1 cellular context compared by ENCODE assay signal in the genomic region with DNA sequence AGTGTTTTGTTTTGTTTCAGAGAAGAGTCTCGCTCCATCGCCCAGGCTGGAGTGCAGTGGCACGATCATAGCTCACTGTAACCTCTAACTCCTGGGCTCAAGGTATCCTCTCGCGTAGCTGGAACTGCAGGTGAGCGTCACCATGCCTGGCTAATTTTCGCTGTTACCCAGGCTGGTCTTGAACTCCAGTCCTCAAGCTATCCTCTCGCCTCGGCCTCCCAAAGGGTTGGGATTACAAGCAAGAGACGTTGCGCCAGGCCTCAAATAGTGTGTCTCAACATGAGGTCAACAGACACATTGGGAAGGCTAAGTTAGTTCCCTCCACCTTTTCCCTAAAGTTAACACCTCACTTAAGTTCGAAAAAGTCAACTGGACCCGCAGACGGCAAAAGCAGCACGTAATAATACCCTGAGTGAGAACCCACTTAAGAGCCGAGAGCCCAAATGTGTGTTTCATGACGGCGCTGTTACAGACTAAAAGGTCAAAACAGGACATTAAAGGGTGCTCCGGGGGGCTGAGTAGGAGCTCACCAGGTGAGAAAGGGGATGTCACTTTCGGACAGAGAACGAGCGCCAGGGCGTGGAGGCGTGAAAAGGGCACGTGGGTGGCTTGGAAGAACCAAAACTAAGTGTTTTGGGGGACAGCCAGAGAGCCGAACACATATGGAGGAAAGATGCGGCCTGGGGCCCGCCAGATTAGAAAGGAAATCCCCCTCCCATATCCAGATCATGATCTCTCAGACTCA.
A peak's percentile ranks its signal among the peaks of the same experiment; 100 is the strongest.
TF ChIP-seq lines count a peak whose summit lies in the region.

No MANE protein-coding gene starts in this region.

TF ChIP-seq in HepG2, 621 proteins besides CTCF, POLR2A, EP300 and RAD21 (continued from another document and continues in another):
- TF ChIP-seq THAP7 (CRISPR knock-in tag; IDR thresholded peaks at IDR 0.05) (no peak), MTF2 (CRISPR knock-in tag; IDR thresholded peaks at IDR 0.05; ENCODE audit: borderline replicate concordance) (no peak), ZFP62 (CRISPR knock-in tag; IDR thresholded peaks at IDR 0.05) (no peak), TBX3 (IDR thresholded peaks at IDR 0.05; ENCODE audit: borderline replicate concordance) (no peak), SYNCRIP (IDR thresholded peaks at IDR 0.05; ENCODE audit: insufficient read depth, low read depth, low read length) (no peak), ZBTB37 (CRISPR knock-in tag; IDR thresholded peaks at IDR 0.05) (no peak), SRSF1 (optimal IDR thresholded peaks at IDR 0.05; ENCODE audit: low read depth, low read length) (no peak), ZBTB42 (CRISPR knock-in tag; IDR thresholded peaks at IDR 0.05) (no peak), SP2 (CRISPR knock-in tag; IDR thresholded peaks at IDR 0.05) (no peak), SMC3 (IDR thresholded peaks at IDR 0.05; ENCODE audit: low read length) (no peak), ZNF747 (CRISPR knock-in tag; IDR thresholded peaks at IDR 0.05; ENCODE audit: borderline replicate concordance) (no peak), ZNF709 (CRISPR knock-in tag; IDR thresholded peaks at IDR 0.05) (no peak), ZC3H13 (CRISPR knock-in tag; IDR thresholded peaks at IDR 0.05) (no peak; the same call in 1 of the 2 replicates), TP53 (CRISPR knock-in tag; conservative IDR thresholded peaks at IDR 0.05) (no peak), ZNF784 (CRISPR knock-in tag; IDR thresholded peaks at IDR 0.05; ENCODE audit: borderline replicate concordance) (no peak), SMAD1 (CRISPR knock-in tag; IDR thresholded peaks at IDR 0.05; ENCODE audit: borderline replicate concordance, low read depth) (0 out of 2 replicates have a peak, but pooled peaks have one; percentile 17), ZNF780A (CRISPR knock-in tag; IDR thresholded peaks at IDR 0.05) (peak; percentile 12; the same call in 1 of the 2 replicates), HDAC2 (CRISPR knock-in tag; IDR thresholded peaks at IDR 0.05) (0 out of 2 replicates have a peak, but pooled peaks have one; percentile 8), ZNF292 (CRISPR knock-in tag; IDR thresholded peaks at IDR 0.05; ENCODE audit: borderline replicate concordance, low read depth) (peak; percentile 34; the same call in 1 of the 2 replicates), ZEB1 (IDR thresholded peaks at IDR 0.05; ENCODE audit: insufficient replicate concordance, low read depth) (no peak), ZNF230 (CRISPR knock-in tag; IDR thresholded peaks at IDR 0.05) (no peak), TCF7 (IDR thresholded peaks at IDR 0.05; ENCODE audit: low read depth) (no peak), MEF2D (CRISPR knock-in tag; IDR thresholded peaks at IDR 0.05) (no peak), ZNF30 (CRISPR knock-in tag; IDR thresholded peaks at IDR 0.05) (0 out of 2 replicates have a peak, but pooled peaks have one; percentile 63), MAFG (CRISPR knock-in tag; IDR thresholded peaks at IDR 0.05) (no peak), PHF5A (CRISPR knock-in tag; IDR thresholded peaks at IDR 0.05; ENCODE audit: low read depth, unreplicated experiment) (no peak), TOPORS (CRISPR knock-in tag; IDR thresholded peaks at IDR 0.05) (no peak), DPF2 (CRISPR knock-in tag; IDR thresholded peaks at IDR 0.05; ENCODE audit: borderline replicate concordance, low read depth) (no peak), ZNF660 (CRISPR knock-in tag; IDR thresholded peaks at IDR 0.05; ENCODE audit: borderline replicate concordance, low read depth) (0 out of 2 replicates have a peak, but pooled peaks have one; percentile 27), ZNF839 (CRISPR knock-in tag; IDR thresholded peaks at IDR 0.05; ENCODE audit: borderline replicate concordance) (no peak; the same call in 1 of the 2 replicates), HOXA7 (CRISPR knock-in tag; IDR thresholded peaks at IDR 0.05) (no peak), ZNF547 (CRISPR knock-in tag; IDR thresholded peaks at IDR 0.05) (no peak), CENPX (CRISPR knock-in tag; IDR thresholded peaks at IDR 0.05) (no peak), ZNF263 (CRISPR knock-in tag; IDR thresholded peaks at IDR 0.05) (peak; percentile 16; the same call in 1 of the 2 replicates), SNAPC2 (CRISPR knock-in tag; IDR thresholded peaks at IDR 0.05) (no peak), MXI1 (IDR thresholded peaks at IDR 0.05; ENCODE audit: borderline replicate concordance, low read depth, low read length) (no peak), NCOR1 (IDR thresholded peaks at IDR 0.05; ENCODE audit: borderline replicate concordance, low read length) (no peak), MEIS2 (CRISPR knock-in tag; IDR thresholded peaks at IDR 0.05) (peak; percentile 41; the same call in 1 of the 2 replicates), ZNF652 (CRISPR knock-in tag; IDR thresholded peaks at IDR 0.05; ENCODE audit: borderline replicate concordance, low read depth) (peak; percentile 51; the same call in 1 of the 2 replicates), ZNF160 (CRISPR knock-in tag; IDR thresholded peaks at IDR 0.05) (no peak), BRCA1 (CRISPR knock-in tag; IDR thresholded peaks at IDR 0.05) (0 out of 2 replicates have a peak, but pooled peaks have one; percentile 21), NFATC3 (CRISPR knock-in tag; IDR thresholded peaks at IDR 0.05) (no peak), TBX2 (CRISPR knock-in tag; IDR thresholded peaks at IDR 0.05; ENCODE audit: borderline replicate concordance) (no peak), MAZ (IDR thresholded peaks at IDR 0.05; ENCODE audit: borderline replicate concordance, low read depth, low read length) (no peak), MAZ (CRISPR knock-in tag; IDR thresholded peaks at IDR 0.05; ENCODE audit: low read depth) (no peak), ZSCAN31 (CRISPR knock-in tag; IDR thresholded peaks at IDR 0.05; ENCODE audit: low read depth) (no peak), CHD4 (IDR thresholded peaks at IDR 0.05; ENCODE audit: borderline replicate concordance, low read length) (0 out of 2 replicates have a peak, but pooled peaks have one; percentile 66), ZMYM3 (CRISPR knock-in tag; IDR thresholded peaks at IDR 0.05) (0 out of 2 replicates have a peak, but pooled peaks have one; percentile 27), PLRG1 (conservative IDR thresholded peaks at IDR 0.05) (no peak), PATZ1 (CRISPR knock-in tag; IDR thresholded peaks at IDR 0.05) (no peak), MYNN (CRISPR knock-in tag; IDR thresholded peaks at IDR 0.05; ENCODE audit: low read depth) (no peak), ATF7 (IDR thresholded peaks at IDR 0.05) (no peak), ATF7 (CRISPR knock-in tag; IDR thresholded peaks at IDR 0.05) (no peak), ETV6 (CRISPR knock-in tag; conservative IDR thresholded peaks at IDR 0.05) (no peak; the same call in 1 of the 2 replicates), ZNF564 (CRISPR knock-in tag; IDR thresholded peaks at IDR 0.05) (no peak), JDP2 (CRISPR knock-in tag; IDR thresholded peaks at IDR 0.05; ENCODE audit: borderline replicate concordance) (peak; percentile 4; the same call in 1 of the 2 replicates), ZMAT3 (CRISPR knock-in tag; conservative IDR thresholded peaks at IDR 0.05) (no peak), DMAP1 (CRISPR knock-in tag; IDR thresholded peaks at IDR 0.05) (no peak), GTF3A (CRISPR knock-in tag; conservative IDR thresholded peaks at IDR 0.05) (no peak), GLMP (CRISPR knock-in tag; IDR thresholded peaks at IDR 0.05; ENCODE audit: borderline replicate concordance) (no peak), TSC22D2 (CRISPR knock-in tag; IDR thresholded peaks at IDR 0.05; ENCODE audit: borderline replicate concordance) (no peak; the same call in 1 of the 2 replicates), MYC (CRISPR knock-in tag; IDR thresholded peaks at IDR 0.05; ENCODE audit: borderline replicate concordance) (peak; percentile 11), ZFP41 (CRISPR knock-in tag; IDR thresholded peaks at IDR 0.05; ENCODE audit: borderline replicate concordance) (no peak), ZBTB38 (CRISPR knock-in tag; IDR thresholded peaks at IDR 0.05) (peak; percentile 97)
- TF ChIP-seq, protein P1, sequence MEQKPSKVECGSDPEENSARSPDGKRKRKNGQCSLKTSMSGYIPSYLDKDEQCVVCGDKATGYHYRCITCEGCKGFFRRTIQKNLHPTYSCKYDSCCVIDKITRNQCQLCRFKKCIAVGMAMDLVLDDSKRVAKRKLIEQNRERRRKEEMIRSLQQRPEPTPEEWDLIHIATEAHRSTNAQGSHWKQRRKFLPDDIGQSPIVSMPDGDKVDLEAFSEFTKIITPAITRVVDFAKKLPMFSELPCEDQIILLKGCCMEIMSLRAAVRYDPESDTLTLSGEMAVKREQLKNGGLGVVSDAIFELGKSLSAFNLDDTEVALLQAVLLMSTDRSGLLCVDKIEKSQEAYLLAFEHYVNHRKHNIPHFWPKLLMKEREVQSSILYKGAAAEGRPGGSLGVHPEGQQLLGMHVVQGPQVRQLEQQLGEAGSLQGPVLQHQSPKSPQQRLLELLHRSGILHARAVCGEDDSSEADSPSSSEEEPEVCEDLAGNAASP (CRISPR knock-in tag; IDR thresholded peaks at IDR 0.05; ENCODE audit: borderline replicate concordance): no peak
- TF ChIP-seq, protein P2, sequence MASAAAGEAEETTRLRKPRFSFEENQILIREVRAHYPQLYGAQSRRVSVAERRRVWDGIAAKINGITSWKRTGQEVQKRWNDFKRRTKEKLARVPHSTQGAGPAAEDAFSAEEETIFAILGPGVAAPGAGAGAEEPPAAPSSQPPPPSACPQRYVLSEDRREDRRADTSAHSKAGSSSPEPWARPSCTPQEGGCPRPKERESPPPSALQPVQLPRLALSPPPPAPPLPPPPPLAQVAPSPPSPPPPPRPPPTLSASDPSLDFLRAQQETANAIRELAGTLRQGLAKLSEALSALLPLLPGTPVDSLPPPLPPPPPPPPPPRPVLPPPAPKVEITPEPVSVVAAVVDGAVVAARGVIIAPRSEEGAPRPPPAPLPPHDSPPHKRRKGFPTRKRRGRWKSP (CRISPR knock-in tag; IDR thresholded peaks at IDR 0.05): no peak; the same call in 1 of the 2 replicates
- TF ChIP-seq, protein P3, sequence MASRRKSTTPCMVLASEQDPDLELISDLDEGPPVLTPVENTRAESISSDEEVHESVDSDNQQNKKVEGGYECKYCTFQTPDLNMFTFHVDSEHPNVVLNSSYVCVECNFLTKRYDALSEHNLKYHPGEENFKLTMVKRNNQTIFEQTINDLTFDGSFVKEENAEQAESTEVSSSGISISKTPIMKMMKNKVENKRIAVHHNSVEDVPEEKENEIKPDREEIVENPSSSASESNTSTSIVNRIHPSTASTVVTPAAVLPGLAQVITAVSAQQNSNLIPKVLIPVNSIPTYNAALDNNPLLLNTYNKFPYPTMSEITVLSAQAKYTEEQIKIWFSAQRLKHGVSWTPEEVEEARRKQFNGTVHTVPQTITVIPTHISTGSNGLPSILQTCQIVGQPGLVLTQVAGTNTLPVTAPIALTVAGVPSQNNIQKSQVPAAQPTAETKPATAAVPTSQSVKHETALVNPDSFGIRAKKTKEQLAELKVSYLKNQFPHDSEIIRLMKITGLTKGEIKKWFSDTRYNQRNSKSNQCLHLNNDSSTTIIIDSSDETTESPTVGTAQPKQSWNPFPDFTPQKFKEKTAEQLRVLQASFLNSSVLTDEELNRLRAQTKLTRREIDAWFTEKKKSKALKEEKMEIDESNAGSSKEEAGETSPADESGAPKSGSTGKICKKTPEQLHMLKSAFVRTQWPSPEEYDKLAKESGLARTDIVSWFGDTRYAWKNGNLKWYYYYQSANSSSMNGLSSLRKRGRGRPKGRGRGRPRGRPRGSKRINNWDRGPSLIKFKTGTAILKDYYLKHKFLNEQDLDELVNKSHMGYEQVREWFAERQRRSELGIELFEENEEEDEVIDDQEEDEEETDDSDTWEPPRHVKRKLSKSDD (CRISPR knock-in tag; IDR thresholded peaks at IDR 0.05; ENCODE audit: low read depth): no peak
